In the genomic region with DNA sequence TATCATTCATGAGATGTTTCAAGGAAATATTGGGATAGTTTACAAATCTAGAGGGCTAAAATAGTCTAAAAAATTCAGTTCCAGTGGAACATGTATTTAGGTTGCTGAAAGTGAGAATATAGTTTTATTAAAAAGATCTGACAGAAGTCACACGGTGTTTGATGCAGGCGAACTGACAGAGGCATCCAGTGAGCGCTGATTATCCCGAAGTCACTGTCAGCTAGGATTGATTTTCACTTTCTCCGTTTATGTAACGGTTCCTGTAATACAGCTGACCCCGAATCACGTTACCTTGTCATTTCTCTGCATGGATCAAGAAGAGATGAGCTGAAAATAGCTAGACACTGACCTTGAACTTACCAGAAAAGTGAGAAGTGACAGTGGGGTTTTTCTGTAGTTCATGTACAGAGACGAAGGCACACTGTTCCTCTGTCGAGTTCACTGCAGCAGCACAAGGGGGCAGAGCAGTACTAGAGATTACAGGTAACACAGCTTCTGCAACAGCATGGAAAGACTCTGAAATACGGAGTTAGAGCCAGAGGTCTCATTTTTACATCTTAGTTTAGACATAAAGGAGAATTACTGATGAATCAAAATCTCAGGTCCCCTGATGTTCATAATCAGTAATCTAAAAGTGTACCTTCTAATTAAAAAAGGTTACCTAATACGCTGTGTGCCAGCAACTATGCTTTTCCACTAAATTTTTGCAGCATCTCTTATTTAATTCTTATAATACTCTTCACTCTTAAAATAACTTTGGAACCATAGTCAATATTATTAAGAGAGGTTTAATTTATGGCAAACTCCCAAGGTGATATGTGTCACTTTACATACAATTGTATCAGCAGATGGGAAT, we compare ENCODE assay signal across 8 cellular contexts. TPM values are rescaled to one million over a fixed set of nuclear protein-coding genes. Genes with fewer than 3 reads are reported as not detected.
DNase-seq lines count a peak whose midpoint lies in the region; TF ChIP-seq lines count a peak whose summit lies in the region.

No MANE protein-coding gene starts in this region.

- no TSS peak for BruUV-seq in MCF 10A (replicated peaks; lab: Mats Ljungman, UMichigan)

- H3K36me3 ChIP-seq in GM23248 (ENCODE audit: low read depth): no peaks in the 10 kb centered on the region
- no peaks in the 10 kb centered on the region for H3K36me3 ChIP-seq in MG63
- H3K36me3 ChIP-seq in liver (ENCODE audit: control insufficient read depth in 4 of 4, insufficient read depth in 3 of 4, low read depth in 1 of 4, low read length in 3 of 4): no peaks in the 10 kb centered on the region

- H3K27me3 ChIP-seq in GM23248 (replicated peaks; ENCODE audit: insufficient read depth) (peaks cover 18% of the 10 kb centered on the region), MG63 (peaks cover 2% of the 10 kb centered on the region; the same call in 1 of the 2 replicates), liver (ENCODE audit: control insufficient read depth in 4 of 4, insufficient read depth in 4 of 4, low read length in 3 of 4) (peaks cover 0 to 3% (median 0%) of the 10 kb centered on the region in 4 donors)

- H3K79me2 ChIP-seq in GM23248 (ENCODE audit: insufficient read depth): no peaks in the 10 kb centered on the region

- H3K4me1 ChIP-seq in GM23248 (ENCODE audit: insufficient read depth): no peaks in the 10 kb centered on the region
- peaks cover 0 to 6% (median 0%) of the 10 kb centered on the region in 4 donors for H3K4me1 ChIP-seq in liver (ENCODE audit: control insufficient read depth in 4 of 4, insufficient read depth in 4 of 4, low read length in 3 of 4)

- peaks cover 12% of the 10 kb centered on the region for H3K27me3 Mint-ChIP-seq in MCF 10A (ENCODE audit: insufficient read depth, unreplicated experiment)

- intact Hi-C loops in MCF 10A (cut with micrococcal nuclease): loop anchor here (1.0 to 2.0 kb wide), 4 partner anchors 43 to 128 kb away; no protein-coding TSS in a partner anchor

- H3K27ac ChIP-seq in GM23248 (no peak overlapping the region), liver (ENCODE audit: low read depth in 1 of 2, low read length in 2 of 2) (no peak overlapping the region)

- no peaks in the 10 kb centered on the region for H3K9me2 ChIP-seq in GM23248 (ENCODE audit: insufficient read depth)

- H3F3A ChIP-seq in GM23248 (ENCODE audit: insufficient read depth): no peaks in the 10 kb centered on the region

- peak; percentile 53 for DNase-seq in GM23248
- peak; percentile 15 for DNase-seq in MG63
- DNase-seq in T-helper 22 cell (ENCODE audit: low read depth): peak; percentile 34
- peak; percentile 56 for DNase-seq in MCF 10A (ENCODE audit: unreplicated experiment)
- peak; percentile 15 for DNase-seq in stimulated activated CD8-positive, alpha-beta memory T cell treated with anti-CD3 and anti-CD28 coated beads, Interleukin-12 subunit alpha, Interleukin-12 subunit beta, amount 100 ng/mL, for 24 hours (ENCODE audit: extremely low read depth)
- DNase-seq in ecto neural progenitor cell (ENCODE audit: low spot score): no peak

- H3K4me3 Mint-ChIP-seq in MCF 10A (ENCODE audit: unreplicated experiment): no peak overlapping the region

- no peak overlapping the region for H3K9ac ChIP-seq in GM23248
- H3K9ac ChIP-seq in liver (ENCODE audit: low read depth in 1 of 2, low read length in 2 of 2): no peak overlapping the region

- 53% methylated on average over 12 of the region's 12 CpGs for WGBS in GM23248 (ENCODE audit: low coverage in 1 of 2, low lambda C conversion rate in 2 of 2, missing lambda C conversion rate in 2 of 2), 2 experiments
- WGBS in liver: 36% methylated on average over 12 of the region's 12 CpGs

- peak; percentile 53; the same call in 1 of the 2 replicates for TF ChIP-seq CTCF in GM12874 (IDR thresholded peaks at IDR 0.05; ENCODE audit: insufficient read depth, low read depth, low read length)
- peak; percentile 80 for TF ChIP-seq CTCF in MCF 10A (IDR thresholded peaks at IDR 0.05; ENCODE audit: unreplicated experiment)
- peak; percentile 63 for TF ChIP-seq CTCF in liver (IDR thresholded peaks at IDR 0.05; ENCODE audit: low read depth, low read length, missing input control)

- no peak overlapping the region for H3K27ac Mint-ChIP-seq in MCF 10A (ENCODE audit: low read depth, unreplicated experiment)

- H4K20me1 ChIP-seq in GM23248 (ENCODE audit: insufficient read depth): peaks cover 4% of the 10 kb centered on the region; the same call in 1 of the 2 replicates

- in situ Hi-C loops in GM23248 (cut with MboI): no loop called here

- no peaks in the 10 kb centered on the region for H3K36me3 Mint-ChIP-seq in MCF 10A (ENCODE audit: insufficient read depth, unreplicated experiment)

- CTCF ChIA-PET in MCF 10A (lab: Yijun Ruan, JAX): interaction anchor here (0.6 to 4.7 kb wide), 29 partner anchors 8 to 1629 kb away, joined by 3 to 72 read pairs (median 5); no protein-coding TSS in a partner anchor

- H3K4me3 ChIP-seq in GM23248 (no peak overlapping the region), MG63 (no peak overlapping the region), liver (ENCODE audit: low read depth in 1 of 3, low read length in 3 of 3) (no peak overlapping the region)

- H2AFZ ChIP-seq in GM23248: peak overlapping the region; percentile 15; the same call in 1 of the 2 replicates

- POLR2A ChIA-PET in MCF 10A (lab: Yijun Ruan, JAX): interaction anchor here (0.6 to 1.2 kb wide), 3 partner anchors 96 to 357 kb away, joined by 3 read pairs; no protein-coding TSS in a partner anchor

- no peak overlapping the region for H3K4me2 ChIP-seq in GM23248 (ENCODE audit: unreplicated experiment)

- no peaks in the 10 kb centered on the region for H3K9me3 Mint-ChIP-seq in MCF 10A (ENCODE audit: unreplicated experiment)

- H3K4me1 Mint-ChIP-seq in MCF 10A (ENCODE audit: insufficient read depth, unreplicated experiment): no peaks in the 10 kb centered on the region

- TF ChIP-seq RAD21 in liver (IDR thresholded peaks at IDR 0.05): peak; percentile 79 to 85

- H3K9me3 ChIP-seq in GM23248 (ENCODE audit: low read depth) (no peaks in the 10 kb centered on the region), MG63 (no peaks in the 10 kb centered on the region), liver (ENCODE audit: control insufficient read depth in 4 of 4, low read length in 3 of 4) (no peaks in the 10 kb centered on the region)

TF ChIP-seq in liver, 16 proteins besides CTCF, POLR2A, EP300 and RAD21:
- TF ChIP-seq FOXA2 (IDR thresholded peaks at IDR 0.05) (no peak), REST (IDR thresholded peaks at IDR 0.05) (no peak), TAF1 (conservative IDR thresholded peaks at IDR 0.05) (no peak), HNF4G (IDR thresholded peaks at IDR 0.05) (no peak), RXRA (IDR thresholded peaks at IDR 0.05) (no peak), MAX (IDR thresholded peaks at IDR 0.05) (no peak), EGR1 (IDR thresholded peaks at IDR 0.05; ENCODE audit: low read depth in 2 of 2) (no peak), NR2F2 (IDR thresholded peaks at IDR 0.05) (no peak), HNF4A (conservative IDR thresholded peaks at IDR 0.05) (no peak)

RNA-seq across cellular contexts. Expression of gene ARHGAP15, which starts 33.0 kb away (rescaled TPM):
- not detected in 2 replicates for total RNA-seq in GM23248 (2014; rRNA removed; shearing (Covaris generic))
- 0.10 TPM in 1 of 2 replicates, not detected in the other for polyA plus RNA-seq in GM23248 (2016; fragmentation: Nextera tagmentation; extraction: Ambion mirVana)
- total RNA-seq in MG63 (2014; rRNA removed; shearing (Covaris generic); ENCODE audit: low replicate concordance): not detected in 2 replicates
- total RNA-seq in MCF 10A (2022): 0.61 TPM in 1 of 2 replicates, not detected in the other
- total RNA-seq in liver: 10 to 100 TPM; 14.9 to 17.9 TPM
- 10 to 100 TPM in 1 of 2 donors, 1 to 10 TPM in 1; 3.8 to 11.5 TPM for polyA plus RNA-seq in liver
